Comparison of ENCODE assay signal across 14 cellular contexts in genomic region chr10:86377797-86378146, GRCh38. TPM values are rescaled to one million over a fixed set of nuclear protein-coding genes. Genes with fewer than 3 reads are reported as not detected.
DNase-seq lines count a peak whose midpoint lies in the region; ATAC-seq and TF ChIP-seq lines count a peak whose summit lies in the region.
"Had no signal": no experiment of that assay in that cellular context is flagged by ENCODE, and none has a peak within 500 bp of the region (broad histone marks: within the 10 kb centered on the region; RNA-seq: fewer than 3 reads in every experiment).

No MANE protein-coding gene starts in this region.

- peaks cover 2% of the 10 kb centered on the region; the same call in 1 of the 2 replicates for H3K36me3 ChIP-seq in SU-DHL-6 (ENCODE audit: low read length)
- H3K36me3 ChIP-seq: BE2C had no signal

- peaks cover 43% of the 10 kb centered on the region for H3K27me3 Mint-ChIP-seq in activated CD8-positive, alpha-beta memory T cell treated with anti-CD3 and anti-CD28 coated beads, Interleukin-2, amount 10 ng/mL, durations not matched to agents 7 days and 5 days

- H3K27ac ChIP-seq in SU-DHL-6 (ENCODE audit: low read depth, low read length) = no peak overlapping the region
- H3K27ac ChIP-seq: HL-60 had no signal

- H3K79me2 ChIP-seq in SU-DHL-6 (ENCODE audit: insufficient read depth, low read length) = no peaks in the 10 kb centered on the region

- no peaks in the 10 kb centered on the region for H3K9me3 Mint-ChIP-seq in activated CD8-positive, alpha-beta memory T cell treated with anti-CD3 and anti-CD28 coated beads, Interleukin-2, amount 10 ng/mL, durations not matched to agents 7 days and 5 days (ENCODE audit: low read depth)
- H3K9me3 Mint-ChIP-seq: CD4-positive, alpha-beta memory T cell had no signal

- peak overlapping the region; percentile 20 for H3K4me2 ChIP-seq in SU-DHL-6 (ENCODE audit: low read depth, low read length, poor library complexity, severe bottlenecking)

- no peaks in the 10 kb centered on the region for H3F3A ChIP-seq in SU-DHL-6 (ENCODE audit: insufficient read depth)

- no peak overlapping the region for H3K4me3 Mint-ChIP-seq in activated CD8-positive, alpha-beta memory T cell treated with anti-CD3 and anti-CD28 coated beads, Interleukin-2, amount 10 ng/mL, durations not matched to agents 7 days and 5 days

- TF ChIP-seq CTCF in SU-DHL-6 (IDR thresholded peaks at IDR 0.05; ENCODE audit: insufficient read depth, low read length, poor library complexity, severe bottlenecking) = no peak

- peaks cover 2% of the 10 kb centered on the region for H3K4me1 Mint-ChIP-seq in activated CD8-positive, alpha-beta memory T cell treated with anti-CD3 and anti-CD28 coated beads, Interleukin-2, amount 10 ng/mL, durations not matched to agents 7 days and 5 days

- H4K20me1 ChIP-seq in SU-DHL-6 (ENCODE audit: low read depth, low read length) = no peaks in the 10 kb centered on the region

- no peaks in the 10 kb centered on the region for H3K36me3 Mint-ChIP-seq in activated CD8-positive, alpha-beta memory T cell treated with anti-CD3 and anti-CD28 coated beads, Interleukin-2, amount 10 ng/mL, durations not matched to agents 7 days and 5 days
- H3K36me3 Mint-ChIP-seq: CD4-positive, alpha-beta memory T cell had no signal

- no peak overlapping the region for H3K4me3 ChIP-seq in SU-DHL-6 (ENCODE audit: insufficient read depth, low read length, poor library complexity, severe bottlenecking)

- H3K9ac ChIP-seq in SU-DHL-6 (ENCODE audit: low read length) = 0 out of 2 replicates have a peak overlapping the region, but pooled peaks have one; percentile 1

- ATAC-seq in activated CD8-positive, alpha-beta memory T cell treated with anti-CD3 and anti-CD28 coated beads, Interleukin-2, amount 10 ng/mL, durations not matched to agents 7 days and 5 days = no peak
- no peak for ATAC-seq in GM19324 (IDR thresholded peaks at IDR 0.05; ENCODE audit: low FRiP score, unreplicated experiment)

- H3K9me2 ChIP-seq in SU-DHL-6 (replicated peaks; ENCODE audit: insufficient read depth, low read length) = no peaks in the 10 kb centered on the region

- H3K27ac Mint-ChIP-seq in activated CD8-positive, alpha-beta memory T cell treated with anti-CD3 and anti-CD28 coated beads, Interleukin-2, amount 10 ng/mL, durations not matched to agents 7 days and 5 days = no peak overlapping the region

- H3K9me3 ChIP-seq in SU-DHL-6 (ENCODE audit: insufficient read depth, low read length) = no peaks in the 10 kb centered on the region
- H3K9me3 ChIP-seq: BE2C had no signal

- peak; percentile 31 for DNase-seq in activated CD8-positive, alpha-beta memory T cell treated with anti-CD3 and anti-CD28 coated beads, Interleukin-2, amount 10 ng/mL, durations not matched to agents 7 days and 5 days
- DNase-seq in activated CD8-positive, alpha-beta memory T cell treated with anti-CD3 and anti-CD28 coated beads for 24 hours = no peak
- DNase-seq in left kidney (ENCODE audit: low read depth, low spot score) (peak; percentile 37), ureter (ENCODE audit: low spot score) (peak; percentile 35), DMS153 (lab: John Stamatoyannopoulos, UW) (no peak), NCI-H69 (lab: John Stamatoyannopoulos, UW) (no peak)
- DNase-seq: DMS79, NCI-H187 treated with DMSO at 0.1 percent for 48 hours had no signal

- H3K27me3 ChIP-seq in SU-DHL-6 (ENCODE audit: low read length) = no peaks in the 10 kb centered on the region
- H3K27me3 ChIP-seq: BE2C had no signal

- CTCF ChIA-PET in activated CD8-positive, alpha-beta memory T cell treated with anti-CD3 and anti-CD28 coated beads, Interleukin-2, amount 10 ng/mL, durations not matched to agents 7 days and 5 days (lab: Charles Lee) = interaction anchor here (1.2 to 1.3 kb wide), 3 partner anchors 207 to 382 kb away, joined by 3 to 4 read pairs (median 3); no protein-coding TSS in a partner anchor

- H2AFZ ChIP-seq in SU-DHL-6 (ENCODE audit: low read depth, low read length, severe bottlenecking) = peak overlapping the region; percentile 35

RNA-seq across cellular contexts. Expression of gene GRID1, which starts 11.2 kb away (rescaled TPM):
- not detected for total RNA-seq in activated CD8-positive, alpha-beta memory T cell treated with anti-CD3 and anti-CD28 coated beads, Interleukin-2, amount 10 ng/mL, durations not matched to agents 7 days and 5 days
- total RNA-seq in ureter = 2.7 TPM
- total RNA-seq: Calu3; CD4-positive, alpha-beta memory T cell had no signal

Comparison
In these comparisons a context has a peak if more than half of its experiments do, and no peak if none do; other contexts are left out.
1. DNase-seq: peak in activated CD8-positive, alpha-beta memory T cell treated with anti-CD3 and anti-CD28 coated beads, Interleukin-2, amount 10 ng/mL, durations not matched to agents 7 days and 5 days (single experiment), left kidney (single experiment) and ureter (single experiment); none in activated CD8-positive, alpha-beta memory T cell treated with anti-CD3 and anti-CD28 coated beads for 24 hours (single experiment), DMS153 (single experiment) and NCI-H69 (single experiment).